ENCODE assay signal across 15 cellular contexts in the genomic region with DNA sequence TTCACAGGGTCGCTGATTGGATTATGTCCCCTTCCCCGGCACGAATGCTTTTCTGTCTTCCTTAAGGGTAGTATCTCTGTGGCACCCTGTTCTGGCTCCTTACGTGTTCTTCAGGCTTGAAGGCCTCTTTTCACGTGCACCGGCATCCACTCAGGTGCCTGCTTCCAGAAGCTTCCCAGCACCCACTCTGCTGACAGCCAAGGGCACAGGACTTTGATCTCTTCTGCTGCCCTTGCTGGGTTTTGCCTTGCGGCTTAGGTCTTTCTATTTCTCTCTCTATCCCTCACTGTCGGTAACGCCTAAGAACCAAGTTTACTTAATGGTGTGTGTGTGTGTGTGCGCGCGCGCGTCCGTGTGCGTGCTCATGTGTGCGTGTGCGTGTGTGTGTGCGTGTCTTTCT. TPM values are rescaled to one million over a fixed set of nuclear protein-coding genes. Genes with fewer than 3 reads are reported as not detected.
DNase-seq lines count a peak whose midpoint lies in the region; ATAC-seq, FAIRE-seq and TF ChIP-seq lines count a peak whose summit lies in the region.
"Not testable (repeated sequence)": the region's sequence is repeated elsewhere in the genome, so short reads cannot be mapped to it uniquely, and the experiment has no call there.
"Had no signal": no experiment of that assay in that cellular context is flagged by ENCODE, and none has a peak within 500 bp of the region (broad histone marks: within the 10 kb centered on the region; RNA-seq: fewer than 3 reads in every experiment).

No MANE protein-coding gene starts in this region.

- not testable (repeated sequence) for DNase-seq in HepG2 (ENCODE audit: low spot score); naive thymus-derived CD4-positive, alpha-beta T cell; psoas muscle; stimulated activated naive CD8-positive, alpha-beta T cell treated with anti-CD3 and anti-CD28 coated beads, Interleukin-15, amount 100 ng/mL, for 72 hours

- not testable (repeated sequence) for TF ChIP-seq EP300 in HepG2 (IDR thresholded peaks at IDR 0.05; ENCODE audit: low read depth in 2 of 2, low read length in 2 of 2); HepG2 (CRISPR knock-in tag; IDR thresholded peaks at IDR 0.05; ENCODE audit: borderline replicate concordance)

- POLR2A ChIA-PET in HepG2 (lab: Yijun Ruan, JAX); naive thymus-derived CD4-positive, alpha-beta T cell (lab: Charles Lee): not testable (repeated sequence)

- H3K4me3 Mint-ChIP-seq in naive thymus-derived CD4-positive, alpha-beta T cell; stimulated activated naive CD8-positive, alpha-beta T cell treated with anti-CD3 and anti-CD28 coated beads, Interleukin-15, amount 100 ng/mL, for 72 hours: not testable (repeated sequence)

- H3K4me3 ChIP-seq in HepG2 (replicated peaks in 1 of 3; ENCODE audit: insufficient read depth in 1 of 3, low read depth in 2 of 3, low read length in 3 of 3); naive thymus-derived CD4-positive, alpha-beta T cell (ENCODE audit: low read length); psoas muscle: not testable (repeated sequence)

- not testable (repeated sequence) for H3K9me3 Mint-ChIP-seq in naive thymus-derived CD4-positive, alpha-beta T cell; stimulated activated naive CD8-positive, alpha-beta T cell treated with anti-CD3 and anti-CD28 coated beads, Interleukin-15, amount 100 ng/mL, for 72 hours

- not testable (repeated sequence) for H3K4me2 ChIP-seq in HepG2 (ENCODE audit: low read depth, low read length)

- not testable (repeated sequence) for H3K27me3 ChIP-seq in HepG2 (ENCODE audit: control insufficient read depth in 1 of 2, insufficient read depth in 2 of 2, low read length in 2 of 2); naive thymus-derived CD4-positive, alpha-beta T cell (ENCODE audit: control insufficient read depth in 2 of 2, insufficient read depth in 2 of 2, low read length in 2 of 2); psoas muscle (ENCODE audit: insufficient read depth in 3 of 3, low read length in 2 of 3)

- TF ChIP-seq RAD21 in HepG2 (CRISPR knock-in tag; IDR thresholded peaks at IDR 0.05) = not testable (repeated sequence)

- CTCF ChIA-PET in HepG2 (lab: Yijun Ruan, JAX; ENCODE audit: low intra/inter-chr PET ratio, low total read pairs); naive thymus-derived CD4-positive, alpha-beta T cell (lab: Charles Lee): not testable (repeated sequence)

- not testable (repeated sequence) for H2AFZ ChIP-seq in HepG2 (ENCODE audit: low read length)

- no CpG with 5 or more reads among the region's 19 CpGs for WGBS in HepG2 (ENCODE audit: low lambda C conversion rate)
- no CpG with 5 or more reads among the region's 19 CpGs for WGBS in psoas muscle, 3 donors

- TF ChIP-seq CTCF in HepG2 (CRISPR knock-in tag; IDR thresholded peaks at IDR 0.05); psoas muscle (IDR thresholded peaks at IDR 0.05): not testable (repeated sequence)

- not testable (repeated sequence) for FAIRE-seq in HepG2 (lab: Jason Lieb, UNC)

- ATAC-seq in esophagus mucosa (peak; percentile 28), HepG2 (peak; percentile 20; the same call in 2 of the 3 replicates), psoas muscle (peak in 3 of 4 donors; percentile 14 to 28 (median 23))
- peak; percentile 3 for ATAC-seq in naive thymus-derived CD4-positive, alpha-beta T cell
- peak; percentile 16 for ATAC-seq in stimulated activated naive CD8-positive, alpha-beta T cell treated with anti-CD3 and anti-CD28 coated beads, Interleukin-15, amount 100 ng/mL, for 72 hours

- not testable (repeated sequence) for H3K9ac ChIP-seq in HepG2 (ENCODE audit: insufficient read depth, low read depth, low read length)

- not testable (repeated sequence) for H3K27me3 Mint-ChIP-seq in naive thymus-derived CD4-positive, alpha-beta T cell; stimulated activated naive CD8-positive, alpha-beta T cell treated with anti-CD3 and anti-CD28 coated beads, Interleukin-15, amount 100 ng/mL, for 72 hours

- H3K36me3 Mint-ChIP-seq in naive thymus-derived CD4-positive, alpha-beta T cell = not testable (repeated sequence)

- not testable (repeated sequence) for H3K27ac Mint-ChIP-seq in naive thymus-derived CD4-positive, alpha-beta T cell; stimulated activated naive CD8-positive, alpha-beta T cell treated with anti-CD3 and anti-CD28 coated beads, Interleukin-15, amount 100 ng/mL, for 72 hours

- BruUV-seq in HepG2 (replicated peaks; lab: Mats Ljungman, UMichigan) = not testable (repeated sequence)

- not testable (repeated sequence) for H3K4me1 Mint-ChIP-seq in naive thymus-derived CD4-positive, alpha-beta T cell; stimulated activated naive CD8-positive, alpha-beta T cell treated with anti-CD3 and anti-CD28 coated beads, Interleukin-15, amount 100 ng/mL, for 72 hours

- not testable (repeated sequence) for H4K20me1 ChIP-seq in HepG2 (ENCODE audit: insufficient read depth, low read length)

- not testable (repeated sequence) for H3K27ac ChIP-seq in HepG2 (ENCODE audit: extremely low read length, insufficient read depth, low read length); naive thymus-derived CD4-positive, alpha-beta T cell (ENCODE audit: low read depth, low read length); psoas muscle

- not testable (repeated sequence) for H3K79me2 ChIP-seq in HepG2 (ENCODE audit: insufficient read depth, low read length)

- not testable (repeated sequence) for H3K36me3 ChIP-seq in HepG2 (replicated peaks in 1 of 2; ENCODE audit: control insufficient read depth in 1 of 2, insufficient read depth in 2 of 2, low read length in 2 of 2); naive thymus-derived CD4-positive, alpha-beta T cell (ENCODE audit: control insufficient read depth in 2 of 3, insufficient read depth in 3 of 3, low read length in 3 of 3); psoas muscle (ENCODE audit: insufficient read depth in 1 of 2, low read depth in 1 of 2)

- H3K4me1 ChIP-seq in HepG2 (ENCODE audit: insufficient read depth, low read length); naive thymus-derived CD4-positive, alpha-beta T cell (ENCODE audit: control insufficient read depth in 2 of 2, insufficient read depth in 2 of 2, low read length in 2 of 2); psoas muscle: not testable (repeated sequence)

- in situ Hi-C loops in HepG2 (cut with HindIII; ENCODE audit: extremely low pct_ligation_motif_present, low pct_unique_long_range_greater_than_20kb) = not testable (repeated sequence)

- H3K9me3 ChIP-seq in HepG2 (ENCODE audit: low read length); naive thymus-derived CD4-positive, alpha-beta T cell (ENCODE audit: control insufficient read depth in 2 of 3, low read length in 3 of 3); psoas muscle: not testable (repeated sequence)

- TF ChIP-seq POLR2A in HepG2 (IDR thresholded peaks at IDR 0.05; ENCODE audit: insufficient read depth in 1 of 2, low read depth in 2 of 2, low read length in 2 of 2) = not testable (repeated sequence)

- intact Hi-C loops in HepG2 (cut with micrococcal nuclease; ENCODE audit: unreplicated experiment); naive thymus-derived CD4-positive, alpha-beta T cell (cut with micrococcal nuclease); psoas muscle (cut with DNase I): not testable (repeated sequence)

RNA-seq across cellular contexts. Expression of a gene that starts 14.7 kb away (rescaled TPM):
- not detected for total RNA-seq in esophagus mucosa
- total RNA-seq in HepG2 (2016; rRNA removed; fragmentation: Illumina TruSeq; extraction: Trizol) = not detected in 2 replicates
- not detected in 2 replicates for total RNA-seq in HepG2 (2016; cell fraction: cytosol; rRNA removed; fragmentation: Illumina TruSeq; extraction: Trizol; ENCODE audit: low read depth)
- total RNA-seq in HepG2 (2016; cell fraction: insoluble cytoplasmic fraction; rRNA removed; fragmentation: Illumina TruSeq; extraction: Trizol) = not detected in 2 replicates
- not detected in 2 replicates for total RNA-seq in HepG2 (2016; cell fraction: membrane; rRNA removed; fragmentation: Illumina TruSeq; extraction: Trizol)
- total RNA-seq in HepG2 (2016; cell fraction: nucleus; rRNA removed; fragmentation: Illumina TruSeq; extraction: Trizol) = not detected in 2 replicates
- not detected in 2 replicates for polyA plus RNA-seq in HepG2 (2011; rRNA removed)
- polyA plus RNA-seq in HepG2 (2011; cell fraction: cytosol; rRNA removed) = not detected in 2 replicates
- not detected in 2 replicates for polyA plus RNA-seq in HepG2 (2011; cell fraction: nucleus; rRNA removed)
- not detected in 2 replicates for polyA plus RNA-seq in HepG2 (2012)
- not detected in 2 replicates for polyA plus RNA-seq in HepG2 (2016; cell fraction: cytosol; fragmentation: Illumina TruSeq; extraction: Trizol; ENCODE audit: low read depth)
- polyA plus RNA-seq in HepG2 (2016; cell fraction: insoluble cytoplasmic fraction; fragmentation: Illumina TruSeq; extraction: Trizol; ENCODE audit: low read depth) = not detected in 2 replicates
- not detected in 2 replicates for polyA plus RNA-seq in HepG2 (2016; cell fraction: membrane; fragmentation: Illumina TruSeq; extraction: Trizol; ENCODE audit: low read depth)
- not detected in 2 replicates for polyA plus RNA-seq in HepG2 (2016; cell fraction: nucleus; fragmentation: Illumina TruSeq; extraction: Trizol; ENCODE audit: insufficient read depth, low read depth)
- polyA minus RNA-seq in HepG2 (2011; rRNA and poly(A)+ RNA removed; ENCODE audit: low replicate concordance) = not detected in 2 replicates
- not detected in 2 replicates for polyA minus RNA-seq in HepG2 (2011; cell fraction: cytosol; rRNA and poly(A)+ RNA removed)
- not detected in 2 replicates for polyA minus RNA-seq in HepG2 (2011; cell fraction: nucleus; rRNA and poly(A)+ RNA removed)
- total RNA-seq in naive thymus-derived CD4-positive, alpha-beta T cell = not detected
- not detected for polyA plus RNA-seq in naive thymus-derived CD4-positive, alpha-beta T cell
- under 1 TPM in 1 of 4 donors, not detected in 3; 0.06 TPM for total RNA-seq in psoas muscle
- polyA plus RNA-seq in psoas muscle = under 1 TPM in 2 of 3 donors, not detected in 1; 0.04 to 0.07 TPM
- total RNA-seq: A172; A673; Calu3; CD4-positive, alpha-beta memory T cell; Daoy; G401; GM23338; H4; H9 had no signal
- polyA plus RNA-seq: BJ; CD4-positive, alpha-beta memory T cell; GM23338 had no signal
